In genomic region chr15:43146187-43146586, GRCh38 we compare ENCODE assay signal across 2 cellular contexts.
A peak's percentile ranks its signal among the peaks of the same experiment; 100 is the strongest.
TF ChIP-seq lines count a peak whose summit lies in the region.

No MANE protein-coding gene starts in this region.

TF ChIP-seq in K562, 482 proteins besides CTCF, POLR2A, EP300 and RAD21:
- peak; percentile 73 for TF ChIP-seq MAFG (tag; conservative IDR thresholded peaks at IDR 0.05)
- TF ChIP-seq ZNF316 (IDR thresholded peaks at IDR 0.05): peak; percentile 93
- TF ChIP-seq CCAR2 (IDR thresholded peaks at IDR 0.05; ENCODE audit: low read depth, low read length): no peak
- peak; percentile 80 for TF ChIP-seq C11orf30 (IDR thresholded peaks at IDR 0.05; ENCODE audit: low read depth)
- TF ChIP-seq FOXJ2 (tag; IDR thresholded peaks at IDR 0.05): no peak
- TF ChIP-seq MAFK (IDR thresholded peaks at IDR 0.05; ENCODE audit: low read length): peak; percentile 77
- peak; percentile 85 for TF ChIP-seq MAFF (IDR thresholded peaks at IDR 0.05; ENCODE audit: low read length)
- no peak for TF ChIP-seq TSC22D4 (tag; IDR thresholded peaks at IDR 0.05)

TF ChIP-seq in H1, 55 proteins besides CTCF, POLR2A, EP300 and RAD21:
- TF ChIP-seq RXRA (IDR thresholded peaks at IDR 0.05; ENCODE audit: insufficient read depth, low read depth, low read length) (no peak), NRF1 (IDR thresholded peaks at IDR 0.05; ENCODE audit: low read depth, low read length) (no peak), MAFK (IDR thresholded peaks at IDR 0.05; ENCODE audit: low read depth, low read length) (peak; percentile 30; the same call in 1 of the 2 replicates)
